8 cellular contexts compared by ENCODE assay signal in the genomic region with DNA sequence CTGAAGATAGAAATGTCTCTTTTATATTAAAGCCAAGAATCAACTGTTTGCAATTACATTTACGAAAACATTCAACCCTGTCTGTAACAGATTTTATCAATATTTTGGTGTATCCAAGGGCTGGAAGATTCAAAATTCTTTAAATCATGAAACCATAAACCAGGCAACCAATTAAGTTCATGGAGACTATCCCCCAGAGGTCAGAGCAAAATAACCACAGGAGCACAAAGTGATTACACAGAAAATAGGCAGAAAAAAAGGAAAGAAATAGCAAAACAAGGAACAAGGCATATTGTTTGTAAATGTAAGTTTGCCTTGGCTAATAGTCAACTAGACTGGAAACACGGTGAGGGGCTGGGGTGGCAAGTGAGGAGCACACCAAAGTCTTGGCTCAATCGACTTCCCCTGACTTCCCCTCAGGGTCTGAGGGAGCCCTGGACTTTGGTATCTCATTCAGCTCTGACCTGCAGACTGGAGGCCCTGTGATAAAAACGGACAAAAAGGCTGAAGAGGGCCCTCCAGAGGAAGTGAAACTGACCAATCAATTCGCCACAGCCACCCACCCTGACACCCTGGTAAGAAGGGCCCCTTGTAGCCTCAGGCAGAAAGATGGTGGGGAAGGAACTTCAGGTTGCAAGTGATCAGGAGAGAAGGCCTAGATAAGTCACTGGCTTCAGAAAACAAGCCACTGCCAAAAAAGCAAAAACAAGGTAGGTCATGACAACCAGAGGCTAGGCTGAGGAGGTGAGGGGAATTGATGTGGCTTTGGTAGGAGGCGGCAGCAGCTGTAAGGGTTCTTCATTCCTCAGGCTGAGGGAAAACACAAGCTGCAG. TPM values are rescaled to one million over a fixed set of nuclear protein-coding genes. Genes with fewer than 3 reads are reported as not detected.
A peak's percentile ranks its signal among the peaks of the same experiment; 100 is the strongest.
DNase-seq lines count a peak whose midpoint lies in the region; ATAC-seq, FAIRE-seq and TF ChIP-seq lines count a peak whose summit lies in the region.

No MANE protein-coding gene starts in this region.

- peak overlapping the region; percentile 67 to 92 for H3K9ac ChIP-seq in kidney (ENCODE audit: low read length in 2 of 2)

- DNase-seq in GM06990 (ENCODE audit: extremely low read depth, insufficient read length) (peak; percentile 71), SK-MEL-5 (ENCODE audit: low read depth, low spot score) (peak; percentile 63), astrocyte of the cerebellum (ENCODE audit: low read depth) (no peak), kidney (no peak), occipital lobe (lab: John Stamatoyannopoulos, UW) (no peak), DMS153 treated with DMSO at 0.1 percent for 48 hours (lab: John Stamatoyannopoulos, UW; ENCODE audit: unreplicated experiment) (no peak)
- peak in 1 of 2 donors; percentile 75 for DNase-seq in stimulated activated effector memory CD8-positive, alpha-beta T cell treated with anti-CD3 and anti-CD28 coated beads, Interleukin-12 subunit alpha, Interleukin-12 subunit beta, amount 100 ng/mL, for 72 hours (ENCODE audit: low spot score in 2 of 2)

- H3K27ac Mint-ChIP-seq in stimulated activated effector memory CD8-positive, alpha-beta T cell treated with anti-CD3 and anti-CD28 coated beads, Interleukin-12 subunit alpha, Interleukin-12 subunit beta, amount 100 ng/mL, for 72 hours: peak overlapping the region; percentile 95

- peak overlapping the region; percentile 90 for H3K4me3 Mint-ChIP-seq in stimulated activated effector memory CD8-positive, alpha-beta T cell treated with anti-CD3 and anti-CD28 coated beads, Interleukin-12 subunit alpha, Interleukin-12 subunit beta, amount 100 ng/mL, for 72 hours

- H3K36me3 ChIP-seq in GM06990 (ENCODE audit: control insufficient read depth, insufficient read depth, low read length) (no peaks in the 10 kb centered on the region), kidney (ENCODE audit: control insufficient read depth in 1 of 2, insufficient read depth in 2 of 2, low read length in 2 of 2) (no peaks in the 10 kb centered on the region)

- peaks cover 25 to 26% of the 10 kb centered on the region in 2 donors for H3K4me1 ChIP-seq in kidney (ENCODE audit: control insufficient read depth in 1 of 2, insufficient read depth in 1 of 2, low read depth in 1 of 2, low read length in 2 of 2)

- intact Hi-C loops in kidney (cut with DNase I): no loop called here

- peaks cover 49% of the 10 kb centered on the region for H3K36me3 Mint-ChIP-seq in stimulated activated effector memory CD8-positive, alpha-beta T cell treated with anti-CD3 and anti-CD28 coated beads, Interleukin-12 subunit alpha, Interleukin-12 subunit beta, amount 100 ng/mL, for 72 hours

- H3K9me3 Mint-ChIP-seq in stimulated activated effector memory CD8-positive, alpha-beta T cell treated with anti-CD3 and anti-CD28 coated beads, Interleukin-12 subunit alpha, Interleukin-12 subunit beta, amount 100 ng/mL, for 72 hours: peaks cover 5% of the 10 kb centered on the region

- peak overlapping the region; percentile 95 for H3K27ac ChIP-seq in kidney (ENCODE audit: low read depth in 2 of 2, low read length in 2 of 2)

- TF ChIP-seq CTCF in GM06990 (IDR thresholded peaks at IDR 0.05; ENCODE audit: insufficient read depth, low read length, poor library complexity, severe bottlenecking) (no peak), astrocyte of the cerebellum (IDR thresholded peaks at IDR 0.05; ENCODE audit: low read depth, low read length, missing control alignments) (no peak), kidney (IDR thresholded peaks at IDR 0.05; ENCODE audit: borderline replicate concordance, extremely low read depth, insufficient read depth) (no peak)

- FAIRE-seq in kidney (lab: Jason Lieb, UNC): no peak

- in situ Hi-C loops in SK-MEL-5 (cut with HindIII; ENCODE audit: low pct_unique_long_range_greater_than_20kb, low sequenced_read_pairs): no loop called here
- in situ Hi-C loops in astrocyte of the cerebellum (cut with HindIII; ENCODE audit: low sequenced_read_pairs): loop anchor here (25.0 kb wide), 1 partner anchor 209 kb away; no protein-coding TSS in a partner anchor

- ATAC-seq in HG02884 (IDR thresholded peaks at IDR 0.05; ENCODE audit: unreplicated experiment): peak; percentile 33
- ATAC-seq in stimulated activated effector memory CD8-positive, alpha-beta T cell treated with anti-CD3 and anti-CD28 coated beads, Interleukin-12 subunit alpha, Interleukin-12 subunit beta, amount 100 ng/mL, for 72 hours: peak; percentile 17

- no peaks in the 10 kb centered on the region for H3K9me3 ChIP-seq in kidney (ENCODE audit: control insufficient read depth in 1 of 2, low read length in 2 of 2)

- no peaks in the 10 kb centered on the region for H3K27me3 ChIP-seq in GM06990 (replicated peaks; ENCODE audit: control insufficient read depth, insufficient read depth, low read length)

- peaks cover 88% of the 10 kb centered on the region for H3K4me1 Mint-ChIP-seq in stimulated activated effector memory CD8-positive, alpha-beta T cell treated with anti-CD3 and anti-CD28 coated beads, Interleukin-12 subunit alpha, Interleukin-12 subunit beta, amount 100 ng/mL, for 72 hours

- H3K4me3 ChIP-seq in GM06990 (replicated peaks; ENCODE audit: low read depth, low read length): peak overlapping the region; percentile 70
- H3K4me3 ChIP-seq in astrocyte of the cerebellum (ENCODE audit: low read depth, low read length): peak overlapping the region; percentile 90
- H3K4me3 ChIP-seq in kidney (ENCODE audit: low read length in 2 of 2): peak overlapping the region; percentile 76 to 89

RNA-seq across cellular contexts. Expression of gene SIK3, which starts 1.9 kb away (rescaled TPM):
- 8.7 and 9.2 TPM in 2 replicates for total RNA-seq in SK-MEL-5 (2014; rRNA removed; shearing (Covaris generic))
- 12.0 and 17.1 TPM in 2 replicates for polyA plus RNA-seq in SK-MEL-5 (2015; cell fraction: cytosol; rRNA removed)
- 22.1 and 25.3 TPM in 2 replicates for polyA plus RNA-seq in SK-MEL-5 (2015; cell fraction: nucleus; rRNA removed)
- total RNA-seq in kidney (50.7 TPM), occipital lobe (29.9 TPM)
- polyA plus RNA-seq in kidney (ENCODE audit: insufficient read depth, low read depth, low replicate concordance): 12.3 TPM

RNA-seq across cellular contexts. Expression of gene PAFAH1B2, which starts 47.7 kb away (rescaled TPM):
- 102 and 108 TPM in 2 replicates for total RNA-seq in SK-MEL-5 (2014; rRNA removed; shearing (Covaris generic))
- 25.9 and 30.1 TPM in 2 replicates for polyA plus RNA-seq in SK-MEL-5 (2015; cell fraction: cytosol; rRNA removed)
- 16.3 and 38.8 TPM in 2 replicates for polyA plus RNA-seq in SK-MEL-5 (2015; cell fraction: nucleus; rRNA removed)
- total RNA-seq in kidney (90.2 TPM), occipital lobe (325 TPM)
- 29.4 TPM for polyA plus RNA-seq in kidney (ENCODE audit: insufficient read depth, low read depth, low replicate concordance)

Comparison
In these comparisons a context has a peak if more than half of its experiments do, and no peak if none do; other contexts are left out.
1. DNase-seq: peak in GM06990 (single experiment) and SK-MEL-5 (single experiment); none in astrocyte of the cerebellum (single experiment), kidney (single experiment), occipital lobe (single experiment) and DMS153 treated with DMSO at 0.1 percent for 48 hours (single experiment).
2. Peak in every context shown above with its lines, with median percentiles within 50 percentile points of each other: H3K4me3 ChIP-seq.